ENCODE assay signal across 5 cellular contexts in genomic region chr1:74745247-74745646, GRCh38. TPM values are rescaled to one million over a fixed set of nuclear protein-coding genes. Genes with fewer than 3 reads are reported as not detected.
DNase-seq lines count a peak whose midpoint lies in the region; ATAC-seq, FAIRE-seq and TF ChIP-seq lines count a peak whose summit lies in the region.
"Not testable (repeated sequence)": the region's sequence is repeated elsewhere in the genome, so short reads cannot be mapped to it uniquely, and the experiment has no call there.

No MANE protein-coding gene starts in this region.

- peak overlapping the region; percentile 43 for H3K27ac ChIP-seq in HL-60 (replicated peaks)
- H3K27ac ChIP-seq in K562 (ENCODE audit: extremely low read depth, low read depth, low read length); HepG2 (ENCODE audit: extremely low read length, insufficient read depth, low read length): not testable (repeated sequence)

- not testable (repeated sequence) for H4K20me1 ChIP-seq in K562 (replicated peaks; ENCODE audit: control insufficient read depth, insufficient read depth, low read length); HepG2 (ENCODE audit: insufficient read depth, low read length)

- not testable (repeated sequence) for TF ChIP-seq POLR2A in K562 (conservative IDR thresholded peaks at IDR 0.05); HepG2 (IDR thresholded peaks at IDR 0.05; ENCODE audit: insufficient read depth in 1 of 2, low read depth in 2 of 2, low read length in 2 of 2)

- not testable (repeated sequence) for H3K27me3 ChIP-seq in HL-60 (ENCODE audit: insufficient read depth, poor library complexity, severe bottlenecking); K562 (ENCODE audit: control insufficient read depth in 2 of 2, insufficient read depth in 2 of 2, low read length in 2 of 2); HepG2 (ENCODE audit: control insufficient read depth in 1 of 2, insufficient read depth in 2 of 2, low read length in 2 of 2)

- not testable (repeated sequence) for H3K27ac Mint-ChIP-seq in WTC11; endothelial cell (ENCODE audit: unreplicated experiment)

- not testable (repeated sequence) for H3K9me1 ChIP-seq in K562 (ENCODE audit: control insufficient read depth, insufficient read depth, low read length)

- not testable (repeated sequence) for H3K4me3 Mint-ChIP-seq in WTC11
- peak overlapping the region; percentile 69 for H3K4me3 Mint-ChIP-seq in endothelial cell (ENCODE audit: unreplicated experiment)

- not testable (repeated sequence) for H3K4me2 ChIP-seq in K562 (ENCODE audit: insufficient read depth, low read length); HepG2 (ENCODE audit: low read depth, low read length)

- FAIRE-seq in K562 (lab: Jason Lieb, UNC); HepG2 (lab: Jason Lieb, UNC): not testable (repeated sequence)

- not testable (repeated sequence) for TF ChIP-seq RAD21 in K562 (CRISPR knock-in tag; conservative IDR thresholded peaks at IDR 0.05 in 1 of 2, IDR thresholded peaks at IDR 0.05 in 1 of 2); HepG2 (CRISPR knock-in tag; IDR thresholded peaks at IDR 0.05)

- intact Hi-C loops in K562 (cut with micrococcal nuclease); HepG2 (cut with micrococcal nuclease; ENCODE audit: unreplicated experiment): not testable (repeated sequence)

- H3K9ac ChIP-seq in K562 (ENCODE audit: insufficient read depth in 1 of 2, low read depth in 2 of 2, low read length in 2 of 2); HepG2 (ENCODE audit: insufficient read depth, low read depth, low read length): not testable (repeated sequence)

- not testable (repeated sequence) for H3K9me3 ChIP-seq in K562 (replicated peaks; ENCODE audit: control insufficient read depth, insufficient read depth, low read depth, low read length); HepG2 (ENCODE audit: low read length)

- H3K27me3 Mint-ChIP-seq in WTC11 (ENCODE audit: low read depth); endothelial cell (ENCODE audit: unreplicated experiment): not testable (repeated sequence)

- H3K79me2 ChIP-seq in K562 (ENCODE audit: control insufficient read depth, insufficient read depth, low read length); HepG2 (ENCODE audit: insufficient read depth, low read length): not testable (repeated sequence)

- not testable (repeated sequence) for DNase-seq in HL-60 (ENCODE audit: low read depth in 1 of 2, low spot score in 1 of 2); WTC11 (ENCODE audit: low spot score); K562 (ENCODE audit: extremely low read depth in 1 of 4, low spot score in 3 of 4); endothelial cell (ENCODE audit: low spot score); HepG2 (ENCODE audit: low spot score)

- not testable (repeated sequence) for H2AFZ ChIP-seq in K562 (ENCODE audit: low read depth, low read length); HepG2 (ENCODE audit: low read length)

- not testable (repeated sequence) for ATAC-seq in WTC11, K562, HepG2

- H3K4me1 ChIP-seq in K562 (replicated peaks in 1 of 2; ENCODE audit: control insufficient read depth in 2 of 2, insufficient read depth in 2 of 2, low read length in 2 of 2), result not testable (repeated sequence)
- peaks cover 13% of the 10 kb centered on the region; the same call in 1 of the 2 replicates for H3K4me1 ChIP-seq in HepG2 (ENCODE audit: insufficient read depth, low read length)

- CTCF ChIA-PET in WTC11 (lab: Charles Lee); K562 (lab: Yijun Ruan, JAX; ENCODE audit: low intra/inter-chr PET ratio); HepG2 (lab: Yijun Ruan, JAX; ENCODE audit: low intra/inter-chr PET ratio, low total read pairs): not testable (repeated sequence)

- 91% methylated on average over 6 of the region's 6 CpGs for WGBS in K562 (ENCODE audit: insufficient coverage, low coverage, missing lambda C conversion rate)
- 100% methylated on average over 6 of the region's 6 CpGs for WGBS in HepG2 (ENCODE audit: low lambda C conversion rate)

- not testable (repeated sequence) for H3K4me3 ChIP-seq in HL-60 (replicated peaks; ENCODE audit: insufficient read depth, low read length); K562; HepG2 (replicated peaks in 1 of 3; ENCODE audit: insufficient read depth in 1 of 3, low read depth in 2 of 3, low read length in 3 of 3)

- BruUV-seq in K562 (replicated peaks; lab: Mats Ljungman, UMichigan); HepG2 (replicated peaks; lab: Mats Ljungman, UMichigan): not testable (repeated sequence)

- POLR2A ChIA-PET in WTC11 (lab: Charles Lee); HepG2 (lab: Yijun Ruan, JAX): not testable (repeated sequence)
- POLR2A ChIA-PET in K562 (lab: Yijun Ruan, JAX), result interaction anchor here (0.8 kb wide), 1 partner anchor 13 kb away, joined by 3 read pairs; the partner anchor contains the start of genes CRYZ and TYW3

- in situ Hi-C loops in K562 (cut with MboI); HepG2 (cut with HindIII; ENCODE audit: extremely low pct_ligation_motif_present, low pct_unique_long_range_greater_than_20kb): not testable (repeated sequence)

- peaks cover 74% of the 10 kb centered on the region; the same call in 2 of the 3 replicates for H3K36me3 ChIP-seq in K562 (ENCODE audit: control insufficient read depth, insufficient read depth, low read length)
- peaks cover 10 to 35% of the 10 kb centered on the region in 2 experiments; a peak in 4 of 5 replicates for H3K36me3 ChIP-seq in HepG2 (replicated peaks in 1 of 2; ENCODE audit: control insufficient read depth in 1 of 2, insufficient read depth in 2 of 2, low read length in 2 of 2)

- peaks cover 78% of the 10 kb centered on the region for H3K36me3 Mint-ChIP-seq in WTC11
- H3K36me3 Mint-ChIP-seq in endothelial cell (ENCODE audit: low read depth, unreplicated experiment), result peaks cover 56% of the 10 kb centered on the region

- not testable (repeated sequence) for TF ChIP-seq CTCF in HL-60 (IDR thresholded peaks at IDR 0.05; ENCODE audit: insufficient read depth, low read length); WTC11 (IDR thresholded peaks at IDR 0.05); K562 (IDR thresholded peaks at IDR 0.05 in 2 of 3, conservative IDR thresholded peaks at IDR 0.05 in 1 of 3; ENCODE audit: insufficient read depth in 2 of 3, low read depth in 1 of 3, low read length in 3 of 3); endothelial cell (IDR thresholded peaks at IDR 0.05; ENCODE audit: unreplicated experiment); HepG2 (CRISPR knock-in tag; IDR thresholded peaks at IDR 0.05)

- TF ChIP-seq EP300 in K562 (IDR thresholded peaks at IDR 0.05; ENCODE audit: low read length); HepG2 (IDR thresholded peaks at IDR 0.05; ENCODE audit: low read depth in 2 of 2, low read length in 2 of 2); HepG2 (CRISPR knock-in tag; IDR thresholded peaks at IDR 0.05; ENCODE audit: borderline replicate concordance): not testable (repeated sequence)

- not testable (repeated sequence) for H3K4me1 Mint-ChIP-seq in WTC11; endothelial cell (ENCODE audit: unreplicated experiment)

- H3K9me3 Mint-ChIP-seq in WTC11, result peaks cover 27% of the 10 kb centered on the region
- H3K9me3 Mint-ChIP-seq in endothelial cell (ENCODE audit: unreplicated experiment), result not testable (repeated sequence)

RNA-seq across cellular contexts. Expression of gene TYW3, which starts 12.3 kb away (rescaled TPM):
- total RNA-seq in WTC11 (2021), result 31.8 to 33.1 TPM (median 32.9 TPM) in 3 replicates
- total RNA-seq in K562 (2011; cell fraction: chromatin; rRNA removed; ENCODE audit: low replicate concordance), result 8.0 and 17.6 TPM in 2 replicates
- 7.9 and 8.3 TPM in 2 replicates for total RNA-seq in K562 (2011; cell fraction: nucleolus; rRNA removed)
- total RNA-seq in K562 (2011; cell fraction: nucleoplasm; rRNA removed), result 18.1 and 20.8 TPM in 2 replicates
- total RNA-seq in K562 (2014; rRNA removed), result 22.0 and 25.3 TPM in 2 replicates
- total RNA-seq in K562 (2014; rRNA removed; fragmentation: Illumina TruSeq; extraction: Trizol), result 48.5 and 53.2 TPM in 2 replicates
- 42.7 and 47.4 TPM in 2 replicates for total RNA-seq in K562 (2015; rRNA removed; fragmentation: Illumina TruSeq; extraction: Trizol)
- total RNA-seq in K562 (2021), result 32.2 and 33.9 TPM in 2 replicates
- polyA plus RNA-seq in K562 (2011; rRNA removed), result 27.4 and 36.5 TPM in 2 replicates
- polyA plus RNA-seq in K562 (2011; cell fraction: cytosol; rRNA removed), result 7.9 and 16.7 TPM in 2 replicates
- 9.5 and 13.1 TPM in 2 replicates for polyA plus RNA-seq in K562 (2011; cell fraction: nucleus; rRNA removed)
- 19.1 and 26.1 TPM in 2 replicates for polyA plus RNA-seq in K562 (2012)
- 44.1 and 54.0 TPM in 2 replicates for polyA plus RNA-seq in K562 (2014; fragmentation: Illumina TruSeq; extraction: Trizol)
- polyA plus RNA-seq in K562 (2014; fragmentation: Nextera tagmentation; extraction: Ambion mirVana), result 10 to 100 TPM; 41.1 to 43.3 TPM
- polyA plus RNA-seq in K562 (2014; rRNA removed), result 26.1 and 27.6 TPM in 2 replicates
- 31.7 and 38.5 TPM in 2 replicates for polyA minus RNA-seq in K562 (2011; rRNA and poly(A)+ RNA removed)
- 12.2 and 13.8 TPM in 2 replicates for polyA minus RNA-seq in K562 (2011; cell fraction: cytosol; rRNA and poly(A)+ RNA removed)
- polyA minus RNA-seq in K562 (2011; cell fraction: nucleus; rRNA and poly(A)+ RNA removed), result 16.7 and 18.3 TPM in 2 replicates
- total RNA-seq in endothelial cell (ENCODE audit: unreplicated experiment), result 14.8 TPM
- total RNA-seq in HepG2 (2016; rRNA removed; fragmentation: Illumina TruSeq; extraction: Trizol), result 45.8 and 77.2 TPM in 2 replicates
- total RNA-seq in HepG2 (2016; cell fraction: cytosol; rRNA removed; fragmentation: Illumina TruSeq; extraction: Trizol; ENCODE audit: low read depth), result 20.0 and 24.3 TPM in 2 replicates
- 48.2 and 77.6 TPM in 2 replicates for total RNA-seq in HepG2 (2016; cell fraction: insoluble cytoplasmic fraction; rRNA removed; fragmentation: Illumina TruSeq; extraction: Trizol)
- 55.2 and 64.7 TPM in 2 replicates for total RNA-seq in HepG2 (2016; cell fraction: membrane; rRNA removed; fragmentation: Illumina TruSeq; extraction: Trizol)
- 23.1 and 25.9 TPM in 2 replicates for total RNA-seq in HepG2 (2016; cell fraction: nucleus; rRNA removed; fragmentation: Illumina TruSeq; extraction: Trizol)
- polyA plus RNA-seq in HepG2 (2011; rRNA removed), result 11.7 and 17.6 TPM in 2 replicates
- 7.5 and 11.1 TPM in 2 replicates for polyA plus RNA-seq in HepG2 (2011; cell fraction: cytosol; rRNA removed)
- polyA plus RNA-seq in HepG2 (2011; cell fraction: nucleus; rRNA removed), result 5.8 and 6.9 TPM in 2 replicates
- 18.2 and 30.2 TPM in 2 replicates for polyA plus RNA-seq in HepG2 (2012)
- 45.2 and 48.7 TPM in 2 replicates for polyA plus RNA-seq in HepG2 (2016; cell fraction: cytosol; fragmentation: Illumina TruSeq; extraction: Trizol; ENCODE audit: low read depth)
- polyA plus RNA-seq in HepG2 (2016; cell fraction: insoluble cytoplasmic fraction; fragmentation: Illumina TruSeq; extraction: Trizol; ENCODE audit: low read depth), result 88.2 and 89.8 TPM in 2 replicates
- polyA plus RNA-seq in HepG2 (2016; cell fraction: membrane; fragmentation: Illumina TruSeq; extraction: Trizol; ENCODE audit: low read depth), result 62.5 and 75.3 TPM in 2 replicates
- polyA plus RNA-seq in HepG2 (2016; cell fraction: nucleus; fragmentation: Illumina TruSeq; extraction: Trizol; ENCODE audit: insufficient read depth, low read depth), result 41.1 and 43.4 TPM in 2 replicates
- 7.4 and 14.2 TPM in 2 replicates for polyA minus RNA-seq in HepG2 (2011; rRNA and poly(A)+ RNA removed; ENCODE audit: low replicate concordance)
- 8.8 and 10.0 TPM in 2 replicates for polyA minus RNA-seq in HepG2 (2011; cell fraction: cytosol; rRNA and poly(A)+ RNA removed)
- polyA minus RNA-seq in HepG2 (2011; cell fraction: nucleus; rRNA and poly(A)+ RNA removed), result 29.8 and 29.9 TPM in 2 replicates

RNA-seq across cellular contexts. Expression of gene CRYZ, which starts 12.4 kb away (rescaled TPM):
- total RNA-seq in WTC11 (2021), result 42.2 to 44.2 TPM (median 43.5 TPM) in 3 replicates
- total RNA-seq in K562 (2011; cell fraction: chromatin; rRNA removed; ENCODE audit: low replicate concordance), result 9.2 and 18.2 TPM in 2 replicates
- total RNA-seq in K562 (2011; cell fraction: nucleolus; rRNA removed), result 5.3 and 7.0 TPM in 2 replicates
- 10.9 and 17.2 TPM in 2 replicates for total RNA-seq in K562 (2011; cell fraction: nucleoplasm; rRNA removed)
- total RNA-seq in K562 (2014; rRNA removed), result 51.7 and 55.5 TPM in 2 replicates
- 81.4 and 90.4 TPM in 2 replicates for total RNA-seq in K562 (2014; rRNA removed; fragmentation: Illumina TruSeq; extraction: Trizol)
- total RNA-seq in K562 (2015; rRNA removed; fragmentation: Illumina TruSeq; extraction: Trizol), result 63.8 and 65.6 TPM in 2 replicates
- 64.2 and 64.7 TPM in 2 replicates for total RNA-seq in K562 (2021)
- polyA plus RNA-seq in K562 (2011; rRNA removed), result 81.2 and 115 TPM in 2 replicates
- 28.9 and 50.1 TPM in 2 replicates for polyA plus RNA-seq in K562 (2011; cell fraction: cytosol; rRNA removed)
- 19.1 and 29.4 TPM in 2 replicates for polyA plus RNA-seq in K562 (2011; cell fraction: nucleus; rRNA removed)
- 44.5 and 54.7 TPM in 2 replicates for polyA plus RNA-seq in K562 (2012)
- 72.1 and 89.9 TPM in 2 replicates for polyA plus RNA-seq in K562 (2014; fragmentation: Illumina TruSeq; extraction: Trizol)
- 100 to 1,000 TPM; 153 to 179 TPM for polyA plus RNA-seq in K562 (2014; fragmentation: Nextera tagmentation; extraction: Ambion mirVana)
- polyA plus RNA-seq in K562 (2014; rRNA removed), result 69.3 and 71.2 TPM in 2 replicates
- polyA minus RNA-seq in K562 (2011; rRNA and poly(A)+ RNA removed), result 68.2 and 77.3 TPM in 2 replicates
- polyA minus RNA-seq in K562 (2011; cell fraction: cytosol; rRNA and poly(A)+ RNA removed), result 9.1 and 24.0 TPM in 2 replicates
- polyA minus RNA-seq in K562 (2011; cell fraction: nucleus; rRNA and poly(A)+ RNA removed), result 5.3 and 10.6 TPM in 2 replicates
- total RNA-seq in endothelial cell (ENCODE audit: unreplicated experiment), result 31.7 TPM
- 115 and 203 TPM in 2 replicates for total RNA-seq in HepG2 (2016; rRNA removed; fragmentation: Illumina TruSeq; extraction: Trizol)
- total RNA-seq in HepG2 (2016; cell fraction: cytosol; rRNA removed; fragmentation: Illumina TruSeq; extraction: Trizol; ENCODE audit: low read depth), result 11.6 and 13.0 TPM in 2 replicates
- 115 and 198 TPM in 2 replicates for total RNA-seq in HepG2 (2016; cell fraction: insoluble cytoplasmic fraction; rRNA removed; fragmentation: Illumina TruSeq; extraction: Trizol)
- total RNA-seq in HepG2 (2016; cell fraction: membrane; rRNA removed; fragmentation: Illumina TruSeq; extraction: Trizol), result 40.3 and 47.4 TPM in 2 replicates
- total RNA-seq in HepG2 (2016; cell fraction: nucleus; rRNA removed; fragmentation: Illumina TruSeq; extraction: Trizol), result 55.8 and 62.4 TPM in 2 replicates
- polyA plus RNA-seq in HepG2 (2011; rRNA removed), result 149 and 211 TPM in 2 replicates
- 82.6 and 124 TPM in 2 replicates for polyA plus RNA-seq in HepG2 (2011; cell fraction: cytosol; rRNA removed)
- 63.1 and 80.9 TPM in 2 replicates for polyA plus RNA-seq in HepG2 (2011; cell fraction: nucleus; rRNA removed)
- polyA plus RNA-seq in HepG2 (2012), result 110 and 119 TPM in 2 replicates
- polyA plus RNA-seq in HepG2 (2016; cell fraction: cytosol; fragmentation: Illumina TruSeq; extraction: Trizol; ENCODE audit: low read depth), result 11.6 and 11.8 TPM in 2 replicates
- polyA plus RNA-seq in HepG2 (2016; cell fraction: insoluble cytoplasmic fraction; fragmentation: Illumina TruSeq; extraction: Trizol; ENCODE audit: low read depth), result 192 and 213 TPM in 2 replicates
- 38.2 and 41.7 TPM in 2 replicates for polyA plus RNA-seq in HepG2 (2016; cell fraction: membrane; fragmentation: Illumina TruSeq; extraction: Trizol; ENCODE audit: low read depth)
- 103 and 104 TPM in 2 replicates for polyA plus RNA-seq in HepG2 (2016; cell fraction: nucleus; fragmentation: Illumina TruSeq; extraction: Trizol; ENCODE audit: insufficient read depth, low read depth)
- 13.3 and 37.8 TPM in 2 replicates for polyA minus RNA-seq in HepG2 (2011; rRNA and poly(A)+ RNA removed; ENCODE audit: low replicate concordance)
- 59.3 and 73.9 TPM in 2 replicates for polyA minus RNA-seq in HepG2 (2011; cell fraction: cytosol; rRNA and poly(A)+ RNA removed)
- polyA minus RNA-seq in HepG2 (2011; cell fraction: nucleus; rRNA and poly(A)+ RNA removed), result 51.9 and 74.7 TPM in 2 replicates
